ENCODE assay signal across 12 cellular contexts in genomic region chr4:15809473-15809872, GRCh38. TPM values are rescaled to one million over a fixed set of nuclear protein-coding genes. Genes with fewer than 3 reads are reported as not detected.
DNase-seq lines count a peak whose midpoint lies in the region; ATAC-seq lines count a peak whose summit lies in the region.
"Had no signal": no experiment of that assay in that cellular context is flagged by ENCODE, and none has a peak within 500 bp of the region (broad histone marks: within the 10 kb centered on the region; RNA-seq: fewer than 3 reads in every experiment).

No MANE protein-coding gene starts in this region.

- peak overlapping the region in 6 of 8 donors; percentile 33 to 76 (median 68) for H3K4me3 Mint-ChIP-seq in naive B cell

- H3K27ac Mint-ChIP-seq in naive B cell: peak overlapping the region; percentile 19 to 44 (median 30)

- DNase-seq in naive B cell (no peak), SK-N-DZ (ENCODE audit: low spot score) (no peak), NCI-H69 (lab: John Stamatoyannopoulos, UW) (no peak), activated gamma-delta T cell (lab: John Stamatoyannopoulos, UW) (no peak), NK-92 (lab: John Stamatoyannopoulos, UW; ENCODE audit: unreplicated experiment) (no peak)
- DNase-seq: activated naive CD8-positive, alpha-beta T cell treated with anti-CD3 and anti-CD28 coated beads, Interleukin-2, amount 50 U/mL, for 24 hours; foreskin fibroblast; islet precursor cell; NCI-H187 had no signal

- no peaks in the 10 kb centered on the region for H3K27me3 Mint-ChIP-seq in naive B cell
- H3K27me3 Mint-ChIP-seq: activated naive CD8-positive, alpha-beta T cell treated with anti-CD3 and anti-CD28 coated beads, Interleukin-2, amount 50 U/mL, for 24 hours had no signal

- no peaks in the 10 kb centered on the region for H3K36me3 Mint-ChIP-seq in naive B cell

- H3K9me3 Mint-ChIP-seq in naive B cell: no peaks in the 10 kb centered on the region
- H3K9me3 Mint-ChIP-seq: activated naive CD8-positive, alpha-beta T cell treated with anti-CD3 and anti-CD28 coated beads, Interleukin-2, amount 50 U/mL, for 24 hours had no signal

- H3K4me1 Mint-ChIP-seq in naive B cell: peaks cover 42 to 63% (median 59%) of the 10 kb centered on the region in 3 donors

- ATAC-seq in GM18870 (IDR thresholded peaks at IDR 0.05; ENCODE audit: unreplicated experiment) (peak; percentile 4), GM21529 (IDR thresholded peaks at IDR 0.05; ENCODE audit: unreplicated experiment) (peak; percentile 5), HG03460 (IDR thresholded peaks at IDR 0.05; ENCODE audit: unreplicated experiment) (peak; percentile 4), naive B cell (ENCODE audit: low read depth in 2 of 2) (no peak)

RNA-seq across cellular contexts. Expression of gene CD38, which starts 31.3 kb away (rescaled TPM):
- 10 to 100 TPM; 12.8 to 33.8 (median 24.7) TPM for polyA plus RNA-seq in naive B cell (ENCODE audit: low read depth in 6 of 6)
- polyA plus RNA-seq in SK-N-DZ (2014; cell fraction: cytosol; rRNA removed): 0.03 TPM in 1 of 2 replicates, not detected in the other
- polyA plus RNA-seq in SK-N-DZ (2014; cell fraction: nucleus; rRNA removed): 0.23 and 0.38 TPM in 2 replicates

Comparison
In these comparisons a context has a peak if more than half of its experiments do, and no peak if none do; other contexts are left out.
1. ATAC-seq: peak in GM18870 (single experiment), GM21529 (single experiment) and HG03460 (single experiment); none in naive B cell (0 of 2).